In genomic region chr13:93660664-93661063, GRCh38 we compare ENCODE assay signal across 17 cellular contexts.
"Had no signal": no experiment of that assay in that cellular context is flagged by ENCODE, and none has a peak within 500 bp of the region (broad histone marks: within the 10 kb centered on the region; RNA-seq: fewer than 3 reads in every experiment).

No MANE protein-coding gene starts in this region.

- ATAC-seq: effector memory CD8-positive, alpha-beta T cell; gastrocnemius medialis; lower lobe of right lung; natural killer cell; pancreas; right cardiac atrium had no signal

- H3K27me3 ChIP-seq: colonic mucosa, esophagus muscularis mucosa, gastrocnemius medialis, pancreas had no signal

- H3K27ac ChIP-seq: colonic mucosa, epithelial cell of prostate, esophagus muscularis mucosa, gastrocnemius medialis, left ventricle myocardium inferior, lower lobe of right lung, pancreas had no signal

- DNase-seq: colonic mucosa; effector memory CD8-positive, alpha-beta T cell; gastrocnemius medialis; immature natural killer cell; left ventricle myocardium inferior; lower lobe of right lung; natural killer cell; occipital lobe; pancreas; right cardiac atrium; stimulated activated CD4-positive, alpha-beta T cell treated with anti-CD3 and anti-CD28 coated beads, Interleukin-2, amount 100 ng/mL, for 48 hours; stimulated activated naive CD4-positive, alpha-beta T cell treated with Interleukin-2 at 50 U/mL for 16 hours; trophoblast cell had no signal

- H3K4me1 ChIP-seq: colonic mucosa, esophagus muscularis mucosa, gastrocnemius medialis, left ventricle myocardium inferior, lower lobe of right lung, pancreas had no signal

- H3K4me3 ChIP-seq: colonic mucosa, esophagus muscularis mucosa, gastrocnemius medialis, left ventricle myocardium inferior, lower lobe of right lung, pancreas, smooth muscle cell had no signal

- FAIRE-seq: keratinocyte, pancreas had no signal

- H3K36me3 ChIP-seq: colonic mucosa, esophagus muscularis mucosa, gastrocnemius medialis, left ventricle myocardium inferior, lower lobe of right lung, pancreas had no signal

- H3K9me3 ChIP-seq: colonic mucosa, pancreas had no signal

- H3K4me2 ChIP-seq: smooth muscle cell had no signal
